In genomic region chr2:204110250-204111183, GRCh38 we compare ENCODE assay signal across 8 cellular contexts.
DNase-seq lines count a peak whose midpoint lies in the region; ATAC-seq, FAIRE-seq and TF ChIP-seq lines count a peak whose summit lies in the region.

No MANE protein-coding gene starts in this region.

- RAD21 ChIA-PET in GM12878 (lab: Charles Lee; ENCODE audit: unreplicated experiment): no interaction called here

- intact Hi-C loops in GM12878 (cut with micrococcal nuclease; ENCODE audit: unreplicated experiment): no loop called here
- intact Hi-C loops in sigmoid colon (cut with DNase I): loop anchor here (10.0 kb wide), 1 partner anchor 86 kb away; no protein-coding TSS in a partner anchor

- no peak for TF ChIP-seq POLR2A in GM12878 (IDR thresholded peaks at IDR 0.05; ENCODE audit: low read depth, low read length)
- no peak for TF ChIP-seq POLR2A in sigmoid colon (IDR thresholded peaks at IDR 0.05)

- POLR2A ChIA-PET in GM12878 (lab: Charles Lee): no interaction called here

- no peaks in the 10 kb centered on the region for H3K79me2 ChIP-seq in GM12878 (ENCODE audit: control insufficient read depth, insufficient read depth, low read length)

- peak overlapping the region; percentile 38 for H3K4me2 ChIP-seq in GM12878 (ENCODE audit: control insufficient read depth, insufficient read depth)

- peak in 1 of 2 experiments; percentile 23; a peak in 1 of 4 replicates for TF ChIP-seq EP300 in GM12878 (IDR thresholded peaks at IDR 0.05; ENCODE audit: borderline replicate concordance in 1 of 2, control insufficient read depth in 1 of 2, low read depth in 2 of 2, low read length in 2 of 2)
- no peak for TF ChIP-seq EP300 in sigmoid colon (IDR thresholded peaks at IDR 0.05)

- no peak for FAIRE-seq in GM12878 (lab: Jason Lieb, UNC)

- no peaks in the 10 kb centered on the region for H4K20me1 ChIP-seq in GM12878 (ENCODE audit: control insufficient read depth, insufficient read depth)

- H3K27ac ChIP-seq in GM12878 (ENCODE audit: control insufficient read depth, insufficient read depth) (no peak overlapping the region), sigmoid colon (peak overlapping the region; percentile 9 to 63 (median 42))

- TF ChIP-seq RAD21 in GM12878 (IDR thresholded peaks at IDR 0.05; ENCODE audit: insufficient read depth, low read depth, low read length): no peak

- H3K4me1 ChIP-seq in GM12878 (ENCODE audit: control insufficient read depth, insufficient read depth, low read length) (peaks cover 19% of the 10 kb centered on the region), sigmoid colon (peaks cover 0 to 62% (median 46%) of the 10 kb centered on the region in 4 donors)

- H3K9ac ChIP-seq in GM12878 (ENCODE audit: control insufficient read depth, insufficient read depth, low read length): no peak overlapping the region

- no peaks in the 10 kb centered on the region for H3K9me3 ChIP-seq in GM12878 (replicated peaks; ENCODE audit: control insufficient read depth, insufficient read depth, low read length)
- no peaks in the 10 kb centered on the region for H3K9me3 ChIP-seq in sigmoid colon

- WGBS in GM12878 (ENCODE audit: insufficient coverage, insufficient replicate concordance, low lambda C conversion rate, missing lambda C conversion rate): under 1% methylated on average over 11 of the region's 11 CpGs
- 31 to 63% methylated on average over 11 of the region's 11 CpGs for WGBS in sigmoid colon, 2 donors

- ATAC-seq in GM18519 (IDR thresholded peaks at IDR 0.05; ENCODE audit: low FRiP score, unreplicated experiment): peak; percentile 98
- peak; percentile 95 for ATAC-seq in HG02943 (IDR thresholded peaks at IDR 0.05; ENCODE audit: low read depth, unreplicated experiment)
- ATAC-seq in GM12878: peak; percentile 87
- ATAC-seq in GM18517 (IDR thresholded peaks at IDR 0.05; ENCODE audit: unreplicated experiment): no peak

- SMC1A ChIA-PET in GM12878 (lab: Charles Lee; ENCODE audit: uncharacterized antibody, unreplicated experiment): interaction anchor here (1.0 to 2.0 kb wide), 2 partner anchors 16 to 67 kb away, joined by 3 to 5 read pairs; no protein-coding TSS in a partner anchor

- no TSS peak for BruUV-seq in GM12878 (replicated peaks; lab: Mats Ljungman, UMichigan)

- H2AFZ ChIP-seq in GM12878 (ENCODE audit: control insufficient read depth, low read depth, low read length): no peak overlapping the region

- H3K4me3 ChIP-seq in GM12878 (no peak overlapping the region), sigmoid colon (no peak overlapping the region)

- H3K36me3 ChIP-seq in GM12878 (ENCODE audit: control insufficient read depth in 2 of 2, insufficient read depth in 2 of 2, low read length in 1 of 2) (no peaks in the 10 kb centered on the region), sigmoid colon (no peaks in the 10 kb centered on the region)

- TF ChIP-seq CTCF in GM12878 (IDR thresholded peaks at IDR 0.05 in 2 of 3, conservative IDR thresholded peaks at IDR 0.05 in 1 of 3; ENCODE audit: control insufficient read depth in 2 of 3, extremely low read depth in 1 of 3, insufficient read depth in 1 of 3, low read depth in 3 of 3, low read length in 3 of 3): no peak
- no peak for TF ChIP-seq CTCF in sigmoid colon (IDR thresholded peaks at IDR 0.05)

- DNase-seq in T-helper 2 cell (peak; percentile 14 to 96 (median 37)), GM12878 (ENCODE audit: low read depth, low spot score) (no peak), sigmoid colon (no peak), NCI-H345 treated with DMSO at 0.1 percent for 48 hours (lab: John Stamatoyannopoulos, UW; ENCODE audit: unreplicated experiment) (no peak), SHP77 treated with DMSO at 0.1 percent for 48 hours (lab: John Stamatoyannopoulos, UW) (no peak)

- H3K27me3 ChIP-seq in GM12878 (replicated peaks in 1 of 2; ENCODE audit: control insufficient read depth in 2 of 2, insufficient read depth in 2 of 2, low read length in 1 of 2) (peaks cover 1 to 8% of the 10 kb centered on the region in 2 experiments; a peak in 3 of 4 replicates), sigmoid colon (no peaks in the 10 kb centered on the region)

- CTCF ChIA-PET in GM12878 (lab: Yijun Ruan, JAX): interaction anchor here (0.9 kb wide), 1 partner anchor 12 kb away, joined by 3 read pairs; no protein-coding TSS in a partner anchor

- in situ Hi-C loops in GM12878 (cut with MboI): no loop called here

TF ChIP-seq in GM12878, 131 proteins besides CTCF, POLR2A, EP300 and RAD21 (continues in another document):
- TF ChIP-seq ETV6 (conservative IDR thresholded peaks at IDR 0.05 in 1 of 2, IDR thresholded peaks at IDR 0.05 in 1 of 2; ENCODE audit: borderline replicate concordance in 1 of 2, low read depth in 1 of 2) (peak in 1 of 2 experiments; percentile 27; a peak in 1 of 4 replicates), MTA2 (IDR thresholded peaks at IDR 0.05; ENCODE audit: low read depth) (no peak), CBX5 (IDR thresholded peaks at IDR 0.05; ENCODE audit: low read depth) (no peak), GABPA (IDR thresholded peaks at IDR 0.05; ENCODE audit: low read depth) (no peak), HCFC1 (IDR thresholded peaks at IDR 0.05; ENCODE audit: low read length) (no peak), NFYA (IDR thresholded peaks at IDR 0.05; ENCODE audit: borderline replicate concordance, low read depth, low read length) (no peak), RBBP5 (conservative IDR thresholded peaks at IDR 0.05) (no peak), BCL11A (IDR thresholded peaks at IDR 0.05; ENCODE audit: low read depth, low read length) (no peak), IRF4 (IDR thresholded peaks at IDR 0.05; ENCODE audit: low read depth, low read length) (no peak), LARP7 (IDR thresholded peaks at IDR 0.05) (no peak), ATF7 (IDR thresholded peaks at IDR 0.05; ENCODE audit: low read depth) (no peak), HDAC2 (IDR thresholded peaks at IDR 0.05) (no peak), NR2C1 (IDR thresholded peaks at IDR 0.05) (no peak), RFX5 (IDR thresholded peaks at IDR 0.05; ENCODE audit: low read depth, low read length) (no peak), ZBTB11 (CRISPR knock-in tag; IDR thresholded peaks at IDR 0.05) (no peak), USF1 (IDR thresholded peaks at IDR 0.05; ENCODE audit: borderline replicate concordance, extremely low read length, insufficient read depth, low read depth, low read length) (no peak), NR2F1 (conservative IDR thresholded peaks at IDR 0.05) (peak; percentile 66), ZBTB4 (CRISPR knock-in tag; IDR thresholded peaks at IDR 0.05) (no peak), SRF (IDR thresholded peaks at IDR 0.05; ENCODE audit: low read depth in 2 of 2, low read length in 2 of 2) (no peak)

Comparison
In these comparisons a context has a peak if more than half of its experiments do, and no peak if none do; other contexts are left out.
1. DNase-seq: peak in T-helper 2 cell (5 of 5); none in GM12878 (single experiment), sigmoid colon (single experiment), NCI-H345 treated with DMSO at 0.1 percent for 48 hours (single experiment) and SHP77 treated with DMSO at 0.1 percent for 48 hours (single experiment).